ENCODE assay signal across 21 cellular contexts in the genomic region with DNA sequence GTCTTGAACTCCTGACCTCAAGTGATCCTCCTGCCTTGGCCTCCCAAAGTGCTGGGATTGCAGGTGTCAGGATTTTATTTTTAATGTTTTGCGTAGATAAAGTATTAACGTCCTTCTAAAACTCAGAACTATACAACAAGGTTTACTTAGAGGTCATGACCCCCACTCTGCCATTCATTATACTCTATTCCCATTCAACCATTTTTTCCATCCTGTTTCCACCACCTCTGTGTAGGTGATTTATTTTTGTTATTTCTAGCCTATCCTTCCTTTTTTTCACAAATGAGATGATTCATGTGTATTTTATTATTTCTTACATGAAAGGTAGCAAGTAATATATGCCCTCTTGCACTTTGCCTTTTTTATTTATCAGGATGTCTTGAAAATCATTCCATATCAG.
DNase-seq lines count a peak whose midpoint lies in the region; ATAC-seq and TF ChIP-seq lines count a peak whose summit lies in the region.
"Had no signal": no experiment of that assay in that cellular context is flagged by ENCODE, and none has a peak within 500 bp of the region (broad histone marks: within the 10 kb centered on the region; RNA-seq: fewer than 3 reads in every experiment).

No MANE protein-coding gene starts in this region.

- H3K9me3 Mint-ChIP-seq in activated T-cell treated with anti-CD3 and anti-CD28 coated beads, Interleukin-2, amount 50 U/mL, for 24 hours: no peaks in the 10 kb centered on the region
- peaks cover 5% of the 10 kb centered on the region for H3K9me3 Mint-ChIP-seq in activated T-cell treated with anti-CD3 and anti-CD28 coated beads, Interleukin-2, amount 50 U/mL, for 4 hours
- H3K9me3 Mint-ChIP-seq in activated T-helper 17 cell treated with anti-CD3 and anti-CD28 coated beads, Interleukin-2, amount 50 U/mL, for 72 hours: peaks cover 3% of the 10 kb centered on the region
- H3K9me3 Mint-ChIP-seq: CD4-positive, CD25-positive, alpha-beta regulatory T cell had no signal

- DNase-seq in activated T-cell treated with anti-CD3 and anti-CD28 coated beads, Interleukin-2, amount 50 U/mL, for 24 hours: no peak
- no peak for DNase-seq in activated T-cell treated with anti-CD3 and anti-CD28 coated beads, Interleukin-2, amount 50 U/mL, for 4 hours
- DNase-seq in dermis microvascular lymphatic vessel endothelial cell (ENCODE audit: low read depth in 2 of 2) (peak; percentile 21 to 50), GM13976 (ENCODE audit: low spot score) (no peak)
- DNase-seq: 8988T; ACHN; BE2C; C1 segment of cervical spinal cord; CD4-positive, alpha-beta memory T cell; CD4-positive, CD25-positive, alpha-beta regulatory T cell; CD8-positive, alpha-beta memory T cell; COR-L47; DMS 273 treated with DMSO at 0.1 percent for 48 hours; DMS153; DMS53; DMS79; DND-41; EL; GDM1 had no signal

- peaks cover 6% of the 10 kb centered on the region for H3K36me3 Mint-ChIP-seq in activated T-cell treated with anti-CD3 and anti-CD28 coated beads, Interleukin-2, amount 50 U/mL, for 24 hours (ENCODE audit: low read depth)
- peaks cover 2% of the 10 kb centered on the region for H3K36me3 Mint-ChIP-seq in activated T-cell treated with anti-CD3 and anti-CD28 coated beads, Interleukin-2, amount 50 U/mL, for 4 hours (ENCODE audit: insufficient read depth)
- H3K36me3 Mint-ChIP-seq in activated T-helper 17 cell treated with anti-CD3 and anti-CD28 coated beads, Interleukin-2, amount 50 U/mL, for 72 hours (ENCODE audit: low read depth): no peaks in the 10 kb centered on the region
- H3K36me3 Mint-ChIP-seq: CD14-positive monocyte; CD4-positive, CD25-positive, alpha-beta regulatory T cell had no signal

- in situ Hi-C loops in GM13976 (cut with MboI; ENCODE audit: low sequenced_read_pairs, unreplicated experiment): no loop called here

- H3K4me1 Mint-ChIP-seq in activated T-cell treated with anti-CD3 and anti-CD28 coated beads, Interleukin-2, amount 50 U/mL, for 24 hours (ENCODE audit: low read depth): peaks cover 38% of the 10 kb centered on the region
- H3K4me1 Mint-ChIP-seq in activated T-cell treated with anti-CD3 and anti-CD28 coated beads, Interleukin-2, amount 50 U/mL, for 4 hours (ENCODE audit: low read depth): peaks cover 19% of the 10 kb centered on the region
- H3K4me1 Mint-ChIP-seq in activated T-helper 17 cell treated with anti-CD3 and anti-CD28 coated beads, Interleukin-2, amount 50 U/mL, for 72 hours: peaks cover 20% of the 10 kb centered on the region

- H3K27me3 Mint-ChIP-seq in activated T-cell treated with anti-CD3 and anti-CD28 coated beads, Interleukin-2, amount 50 U/mL, for 24 hours: no peaks in the 10 kb centered on the region
- H3K27me3 Mint-ChIP-seq in activated T-cell treated with anti-CD3 and anti-CD28 coated beads, Interleukin-2, amount 50 U/mL, for 4 hours (ENCODE audit: low read depth): no peaks in the 10 kb centered on the region
- no peaks in the 10 kb centered on the region for H3K27me3 Mint-ChIP-seq in activated T-helper 17 cell treated with anti-CD3 and anti-CD28 coated beads, Interleukin-2, amount 50 U/mL, for 72 hours
- H3K27me3 Mint-ChIP-seq: CD4-positive, alpha-beta memory T cell; CD4-positive, CD25-positive, alpha-beta regulatory T cell; CD8-positive, alpha-beta memory T cell had no signal

- peak overlapping the region; percentile 4 for H3K27ac Mint-ChIP-seq in activated T-cell treated with anti-CD3 and anti-CD28 coated beads, Interleukin-2, amount 50 U/mL, for 24 hours
- H3K27ac Mint-ChIP-seq in activated T-helper 17 cell treated with anti-CD3 and anti-CD28 coated beads, Interleukin-2, amount 50 U/mL, for 72 hours: peak overlapping the region; percentile 52
- H3K27ac Mint-ChIP-seq: CD14-positive monocyte; CD4-positive, alpha-beta memory T cell; CD4-positive, CD25-positive, alpha-beta regulatory T cell; CD8-positive, alpha-beta memory T cell had no signal

- H3K4me3 Mint-ChIP-seq in activated T-cell treated with anti-CD3 and anti-CD28 coated beads, Interleukin-2, amount 50 U/mL, for 24 hours: no peak overlapping the region
- no peak overlapping the region for H3K4me3 Mint-ChIP-seq in activated T-cell treated with anti-CD3 and anti-CD28 coated beads, Interleukin-2, amount 50 U/mL, for 4 hours
- H3K4me3 Mint-ChIP-seq in activated T-helper 17 cell treated with anti-CD3 and anti-CD28 coated beads, Interleukin-2, amount 50 U/mL, for 72 hours: peak overlapping the region; percentile 12
- H3K4me3 Mint-ChIP-seq: CD14-positive monocyte; CD4-positive, alpha-beta memory T cell; CD4-positive, CD25-positive, alpha-beta regulatory T cell; CD8-positive, alpha-beta memory T cell had no signal

- TF ChIP-seq CTCF in GM13976 (IDR thresholded peaks at IDR 0.05; ENCODE audit: borderline replicate concordance, control extremely low read depth, extremely low read depth, insufficient read depth, missing control alignments): no peak

- ATAC-seq in activated T-cell treated with anti-CD3 and anti-CD28 coated beads, Interleukin-2, amount 50 U/mL, for 4 hours: no peak
- ATAC-seq in activated T-helper 17 cell treated with anti-CD3 and anti-CD28 coated beads, Interleukin-2, amount 50 U/mL, for 72 hours (replicated peaks): no peak

Comparison
In these comparisons a context has a peak if more than half of its experiments do, and no peak if none do; other contexts are left out.
1. DNase-seq: peak in dermis microvascular lymphatic vessel endothelial cell (2 of 2); none in activated T-cell treated with anti-CD3 and anti-CD28 coated beads, Interleukin-2, amount 50 U/mL, for 24 hours (single experiment), activated T-cell treated with anti-CD3 and anti-CD28 coated beads, Interleukin-2, amount 50 U/mL, for 4 hours (single experiment) and GM13976 (single experiment).